Comparison of ENCODE assay signal across 14 cellular contexts in the genomic region with DNA sequence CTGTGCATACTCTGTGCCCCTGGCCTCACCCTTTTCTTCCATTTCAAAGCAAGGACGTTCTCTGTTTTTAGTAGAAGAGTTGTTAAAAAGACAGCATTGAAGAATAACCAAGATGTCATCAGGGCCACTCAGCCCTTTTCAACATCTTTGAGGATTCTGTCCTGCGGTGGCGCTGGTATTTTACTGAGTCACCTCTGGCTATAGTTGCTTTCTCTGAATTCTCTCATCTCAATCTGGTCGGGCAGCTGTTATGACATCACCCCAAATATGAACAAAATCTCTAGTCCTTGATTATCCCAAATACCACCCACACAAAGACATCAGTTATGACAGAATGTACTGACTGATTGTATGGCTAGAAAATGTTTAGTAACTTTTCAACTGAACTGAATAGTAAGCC.
DNase-seq lines count a peak whose midpoint lies in the region; ATAC-seq and TF ChIP-seq lines count a peak whose summit lies in the region.
"Had no signal": no experiment of that assay in that cellular context is flagged by ENCODE, and none has a peak within 500 bp of the region (broad histone marks: within the 10 kb centered on the region; RNA-seq: fewer than 3 reads in every experiment).

No MANE protein-coding gene starts in this region.

- DNase-seq in Daoy (ENCODE audit: low read depth) (peak; percentile 1), NCI-H69 (lab: John Stamatoyannopoulos, UW) (peak; percentile 15), endodermal cell (peak; percentile 48), DMS53 (lab: John Stamatoyannopoulos, UW) (no peak), lower leg skin (ENCODE audit: low spot score in 2 of 2) (no peak), NCI-H345 (lab: John Stamatoyannopoulos, UW) (no peak)
- DNase-seq: activated naive CD8-positive, alpha-beta T cell treated with anti-CD3 and anti-CD28 coated beads, Interleukin-2, amount 50 U/mL, for 24 hours; NCI-H1105; NCI-H510A treated with DMSO at 0.1 percent for 48 hours; stimulated activated naive CD8-positive, alpha-beta T cell treated with anti-CD3 and anti-CD28 coated beads, Interleukin-15, Interleukin-2, amounts not matched to agents 100 U/mL and 50 U/mL, for 24 hours had no signal

- H3K4me1 ChIP-seq in endodermal cell (ENCODE audit: control insufficient read depth, insufficient read depth, low read length), result no peaks in the 10 kb centered on the region
- H3K4me1 ChIP-seq in neuron (ENCODE audit: insufficient read depth, low read length), result peaks cover 21% of the 10 kb centered on the region

- H2AFZ ChIP-seq in neuron (ENCODE audit: low read depth, low read length), result peak overlapping the region; percentile 80

- 35 to 52% methylated on average over 2 to 4 of the region's 4 CpGs for WGBS in endodermal cell (ENCODE audit: insufficient coverage in 1 of 2, insufficient read length in 1 of 2), 2 experiments
- WGBS in lower leg skin, 2 donors, result 51 to 67% methylated on average over 4 of the region's 4 CpGs

- no peaks in the 10 kb centered on the region for H3K36me3 ChIP-seq in endodermal cell (ENCODE audit: control insufficient read depth, insufficient read depth, low read length)
- no peaks in the 10 kb centered on the region for H3K36me3 ChIP-seq in neuron (ENCODE audit: insufficient read depth, low read length)

- no peak for TF ChIP-seq POLR2A in lower leg skin (IDR thresholded peaks at IDR 0.05)

- peaks cover 4% of the 10 kb centered on the region for H3K9me3 Mint-ChIP-seq in endodermal cell

- H3K4me3 Mint-ChIP-seq in endodermal cell, result no peak overlapping the region
- H3K4me3 Mint-ChIP-seq: activated naive CD8-positive, alpha-beta T cell treated with anti-CD3 and anti-CD28 coated beads, Interleukin-2, amount 50 U/mL, for 24 hours; CD14-positive monocyte; mesothelial cell of epicardium had no signal

- H3K9ac ChIP-seq in endodermal cell (ENCODE audit: extremely low read depth, low read length, poor library complexity, severe bottlenecking), result no peak overlapping the region

- no peaks in the 10 kb centered on the region for H3K27me3 Mint-ChIP-seq in endodermal cell (ENCODE audit: insufficient read depth)
- H3K27me3 Mint-ChIP-seq: activated naive CD8-positive, alpha-beta T cell treated with anti-CD3 and anti-CD28 coated beads, Interleukin-2, amount 50 U/mL, for 24 hours had no signal

- H3K36me3 Mint-ChIP-seq in endodermal cell (ENCODE audit: low read depth), result no peaks in the 10 kb centered on the region
- H3K36me3 Mint-ChIP-seq: CD14-positive monocyte, mesothelial cell of epicardium had no signal

- H3K27ac ChIP-seq in endodermal cell (ENCODE audit: low read depth, low read length), result no peak overlapping the region

- TF ChIP-seq CTCF in endodermal cell (conservative IDR thresholded peaks at IDR 0.05) (no peak), lower leg skin (IDR thresholded peaks at IDR 0.05) (no peak)

- H3K4me3 ChIP-seq in endodermal cell (ENCODE audit: low read length) (no peak overlapping the region), neuron (ENCODE audit: low read length) (no peak overlapping the region), lower leg skin (ENCODE audit: low read depth, poor library complexity, severe bottlenecking) (no peak overlapping the region)

- no peaks in the 10 kb centered on the region for H3K9me3 ChIP-seq in endodermal cell (ENCODE audit: control insufficient read depth, low read length)
- no peaks in the 10 kb centered on the region for H3K9me3 ChIP-seq in neuron (ENCODE audit: low read length)

- ATAC-seq in GM21367 (IDR thresholded peaks at IDR 0.05; ENCODE audit: unreplicated experiment), result no peak
- ATAC-seq: activated naive CD8-positive, alpha-beta T cell treated with anti-CD3 and anti-CD28 coated beads, Interleukin-2, amount 50 U/mL, for 24 hours; stimulated activated naive CD8-positive, alpha-beta T cell treated with anti-CD3 and anti-CD28 coated beads, Interleukin-15, Interleukin-2, amounts not matched to agents 100 U/mL and 50 U/mL, for 24 hours had no signal

- intact Hi-C loops in lower leg skin (cut with DNase I; ENCODE audit: low total_unique reads), result no loop called here

- H3K27ac Mint-ChIP-seq in endodermal cell, result no peak overlapping the region
- H3K27ac Mint-ChIP-seq: activated naive CD8-positive, alpha-beta T cell treated with anti-CD3 and anti-CD28 coated beads, Interleukin-2, amount 50 U/mL, for 24 hours; CD14-positive monocyte; mesothelial cell of epicardium had no signal

- H3K27me3 ChIP-seq in endodermal cell (ENCODE audit: control insufficient read depth, insufficient read depth, low read length, poor library complexity, severe bottlenecking) (no peaks in the 10 kb centered on the region), neuron (ENCODE audit: insufficient read depth, low read length) (no peaks in the 10 kb centered on the region)

- peaks cover 13% of the 10 kb centered on the region for H3K4me1 Mint-ChIP-seq in endodermal cell
- H3K4me1 Mint-ChIP-seq: activated naive CD8-positive, alpha-beta T cell treated with anti-CD3 and anti-CD28 coated beads, Interleukin-2, amount 50 U/mL, for 24 hours; CD14-positive monocyte; mesothelial cell of epicardium had no signal

Comparison
In these comparisons a context has a peak if more than half of its experiments do, and no peak if none do; other contexts are left out.
1. DNase-seq: peak in Daoy (single experiment), NCI-H69 (single experiment) and endodermal cell (single experiment); none in DMS53 (single experiment), lower leg skin (0 of 2) and NCI-H345 (single experiment).